Comparison of ENCODE assay signal across 1 cellular context in the genomic region with DNA sequence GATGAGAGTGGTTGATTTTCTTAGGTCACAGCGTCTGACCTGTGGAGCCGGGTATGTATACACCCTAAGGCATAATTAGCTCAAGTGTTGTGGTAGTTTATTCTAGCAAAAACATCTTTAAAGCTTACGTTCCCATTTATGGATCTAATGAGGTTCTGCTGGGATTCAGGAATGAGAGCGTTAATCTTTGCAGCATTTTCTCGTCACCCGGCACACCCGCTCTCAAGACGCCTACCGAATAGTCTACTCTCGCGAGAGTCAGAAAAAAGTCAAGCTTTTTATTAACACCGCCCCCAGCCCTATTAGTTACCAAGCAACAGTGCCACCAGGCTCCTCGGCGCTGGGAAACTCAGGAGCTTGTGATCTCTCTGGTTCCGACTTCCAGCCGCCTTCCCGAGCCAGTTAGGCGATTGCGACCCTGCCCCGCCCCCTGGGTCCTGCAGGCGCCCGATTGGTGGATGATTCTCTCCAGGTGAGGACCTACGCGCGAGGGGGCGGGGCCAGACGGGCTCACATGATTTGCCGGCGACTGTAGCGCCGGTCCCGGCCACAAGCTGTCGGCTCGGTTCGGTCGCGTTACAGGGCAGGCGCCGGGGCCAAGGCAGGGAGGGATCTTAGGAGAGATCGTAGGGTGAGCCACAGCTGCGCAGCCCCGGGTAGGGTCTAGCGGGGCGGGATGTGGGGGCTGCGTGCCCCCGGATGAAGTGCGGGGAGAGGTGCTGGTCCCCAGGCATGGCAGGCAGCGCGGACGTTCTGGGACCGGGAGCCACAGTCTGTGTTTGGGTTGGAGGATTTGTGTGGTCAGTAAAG.
A peak's percentile ranks its signal among the peaks of the same experiment; 100 is the strongest.
TF ChIP-seq lines count a peak whose summit lies in the region.

TSS of gene PFKFB2 (plus strand) at position 540 of the 810 bp plus-strand sequence. CDS start 1,443 bp downstream, outside the sequence.

TF ChIP-seq in K562, 482 proteins besides CTCF, POLR2A, EP300 and RAD21 (continued from another document and continues in another):
- TF ChIP-seq, protein P1, sequence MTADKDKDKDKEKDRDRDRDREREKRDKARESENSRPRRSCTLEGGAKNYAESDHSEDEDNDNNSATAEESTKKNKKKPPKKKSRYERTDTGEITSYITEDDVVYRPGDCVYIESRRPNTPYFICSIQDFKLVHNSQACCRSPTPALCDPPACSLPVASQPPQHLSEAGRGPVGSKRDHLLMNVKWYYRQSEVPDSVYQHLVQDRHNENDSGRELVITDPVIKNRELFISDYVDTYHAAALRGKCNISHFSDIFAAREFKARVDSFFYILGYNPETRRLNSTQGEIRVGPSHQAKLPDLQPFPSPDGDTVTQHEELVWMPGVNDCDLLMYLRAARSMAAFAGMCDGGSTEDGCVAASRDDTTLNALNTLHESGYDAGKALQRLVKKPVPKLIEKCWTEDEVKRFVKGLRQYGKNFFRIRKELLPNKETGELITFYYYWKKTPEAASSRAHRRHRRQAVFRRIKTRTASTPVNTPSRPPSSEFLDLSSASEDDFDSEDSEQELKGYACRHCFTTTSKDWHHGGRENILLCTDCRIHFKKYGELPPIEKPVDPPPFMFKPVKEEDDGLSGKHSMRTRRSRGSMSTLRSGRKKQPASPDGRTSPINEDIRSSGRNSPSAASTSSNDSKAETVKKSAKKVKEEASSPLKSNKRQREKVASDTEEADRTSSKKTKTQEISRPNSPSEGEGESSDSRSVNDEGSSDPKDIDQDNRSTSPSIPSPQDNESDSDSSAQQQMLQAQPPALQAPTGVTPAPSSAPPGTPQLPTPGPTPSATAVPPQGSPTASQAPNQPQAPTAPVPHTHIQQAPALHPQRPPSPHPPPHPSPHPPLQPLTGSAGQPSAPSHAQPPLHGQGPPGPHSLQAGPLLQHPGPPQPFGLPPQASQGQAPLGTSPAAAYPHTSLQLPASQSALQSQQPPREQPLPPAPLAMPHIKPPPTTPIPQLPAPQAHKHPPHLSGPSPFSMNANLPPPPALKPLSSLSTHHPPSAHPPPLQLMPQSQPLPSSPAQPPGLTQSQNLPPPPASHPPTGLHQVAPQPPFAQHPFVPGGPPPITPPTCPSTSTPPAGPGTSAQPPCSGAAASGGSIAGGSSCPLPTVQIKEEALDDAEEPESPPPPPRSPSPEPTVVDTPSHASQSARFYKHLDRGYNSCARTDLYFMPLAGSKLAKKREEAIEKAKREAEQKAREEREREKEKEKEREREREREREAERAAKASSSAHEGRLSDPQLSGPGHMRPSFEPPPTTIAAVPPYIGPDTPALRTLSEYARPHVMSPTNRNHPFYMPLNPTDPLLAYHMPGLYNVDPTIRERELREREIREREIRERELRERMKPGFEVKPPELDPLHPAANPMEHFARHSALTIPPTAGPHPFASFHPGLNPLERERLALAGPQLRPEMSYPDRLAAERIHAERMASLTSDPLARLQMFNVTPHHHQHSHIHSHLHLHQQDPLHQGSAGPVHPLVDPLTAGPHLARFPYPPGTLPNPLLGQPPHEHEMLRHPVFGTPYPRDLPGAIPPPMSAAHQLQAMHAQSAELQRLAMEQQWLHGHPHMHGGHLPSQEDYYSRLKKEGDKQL (CRISPR knock-in tag; IDR thresholded peaks at IDR 0.05; ENCODE audit: borderline replicate concordance) = 0 out of 2 replicates have a peak, but pooled peaks have one; percentile 87
- TF ChIP-seq, protein P2, sequence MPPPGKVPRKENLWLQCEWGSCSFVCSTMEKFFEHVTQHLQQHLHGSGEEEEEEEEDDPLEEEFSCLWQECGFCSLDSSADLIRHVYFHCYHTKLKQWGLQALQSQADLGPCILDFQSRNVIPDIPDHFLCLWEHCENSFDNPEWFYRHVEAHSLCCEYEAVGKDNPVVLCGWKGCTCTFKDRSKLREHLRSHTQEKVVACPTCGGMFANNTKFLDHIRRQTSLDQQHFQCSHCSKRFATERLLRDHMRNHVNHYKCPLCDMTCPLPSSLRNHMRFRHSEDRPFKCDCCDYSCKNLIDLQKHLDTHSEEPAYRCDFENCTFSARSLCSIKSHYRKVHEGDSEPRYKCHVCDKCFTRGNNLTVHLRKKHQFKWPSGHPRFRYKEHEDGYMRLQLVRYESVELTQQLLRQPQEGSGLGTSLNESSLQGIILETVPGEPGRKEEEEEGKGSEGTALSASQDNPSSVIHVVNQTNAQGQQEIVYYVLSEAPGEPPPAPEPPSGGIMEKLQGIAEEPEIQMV (tag; conservative IDR thresholded peaks at IDR 0.05; ENCODE audit: low read depth) = peak; percentile 65; the same call in 1 of the 2 replicates
- TF ChIP-seq RFX1 (IDR thresholded peaks at IDR 0.05) = peak; percentile 96
- 0 out of 3 replicates have a peak, but pooled peaks of 1 of the 2 experiments have one; percentile 44 for TF ChIP-seq CBX3 (IDR thresholded peaks at IDR 0.05; ENCODE audit: borderline replicate concordance in 1 of 2, low read length in 2 of 2)
- TF ChIP-seq SMAD1 (IDR thresholded peaks at IDR 0.05; ENCODE audit: low read depth, low read length, partially characterized antibody) = peak; percentile 53
- TF ChIP-seq ZNF445 (CRISPR knock-in tag; IDR thresholded peaks at IDR 0.05; ENCODE audit: low read depth) = no peak
- TF ChIP-seq E4F1 (CRISPR knock-in tag; IDR thresholded peaks at IDR 0.05; ENCODE audit: borderline replicate concordance) = no peak
- no peak for TF ChIP-seq ZNF408 (CRISPR knock-in tag; IDR thresholded peaks at IDR 0.05; ENCODE audit: low read depth)
- TF ChIP-seq NCOA1 (IDR thresholded peaks at IDR 0.05; ENCODE audit: low read depth) = peak; percentile 56; the same call in 1 of the 2 replicates
- TF ChIP-seq MXI1 (IDR thresholded peaks at IDR 0.05; ENCODE audit: low read depth, low read length) = peak; percentile 94
- TF ChIP-seq IRF9 (tag; IDR thresholded peaks at IDR 0.05) = no peak
- TF ChIP-seq BMI1 (IDR thresholded peaks at IDR 0.05; ENCODE audit: low read length) = no peak
- TF ChIP-seq ZBED1 (IDR thresholded peaks at IDR 0.05) = peak; percentile 22; the same call in 1 of the 2 replicates
- no peak for TF ChIP-seq HDGF (IDR thresholded peaks at IDR 0.05)
- TF ChIP-seq ZNF146 (CRISPR knock-in tag; IDR thresholded peaks at IDR 0.05; ENCODE audit: unreplicated experiment) = no peak
- peak; percentile 22; the same call in 1 of the 2 replicates for TF ChIP-seq SREBF1 (IDR thresholded peaks at IDR 0.05; ENCODE audit: borderline replicate concordance, low read depth, low read length)
- peak; percentile 59; the same call in 1 of the 2 replicates for TF ChIP-seq KLF1 (tag; IDR thresholded peaks at IDR 0.05)
- 0 out of 2 replicates have a peak, but pooled peaks have one; percentile 9 for TF ChIP-seq ZNF583 (CRISPR knock-in tag; IDR thresholded peaks at IDR 0.05)
- peak; percentile 93 for TF ChIP-seq ARHGAP35 (IDR thresholded peaks at IDR 0.05; ENCODE audit: partially characterized antibody)
- TF ChIP-seq GTF2E2 (tag; IDR thresholded peaks at IDR 0.05) = peak; percentile 66; the same call in 1 of the 2 replicates
- TF ChIP-seq RBM39 (optimal IDR thresholded peaks at IDR 0.05; ENCODE audit: low read depth, low read length) = peak; percentile 63
- TF ChIP-seq, protein P3, sequence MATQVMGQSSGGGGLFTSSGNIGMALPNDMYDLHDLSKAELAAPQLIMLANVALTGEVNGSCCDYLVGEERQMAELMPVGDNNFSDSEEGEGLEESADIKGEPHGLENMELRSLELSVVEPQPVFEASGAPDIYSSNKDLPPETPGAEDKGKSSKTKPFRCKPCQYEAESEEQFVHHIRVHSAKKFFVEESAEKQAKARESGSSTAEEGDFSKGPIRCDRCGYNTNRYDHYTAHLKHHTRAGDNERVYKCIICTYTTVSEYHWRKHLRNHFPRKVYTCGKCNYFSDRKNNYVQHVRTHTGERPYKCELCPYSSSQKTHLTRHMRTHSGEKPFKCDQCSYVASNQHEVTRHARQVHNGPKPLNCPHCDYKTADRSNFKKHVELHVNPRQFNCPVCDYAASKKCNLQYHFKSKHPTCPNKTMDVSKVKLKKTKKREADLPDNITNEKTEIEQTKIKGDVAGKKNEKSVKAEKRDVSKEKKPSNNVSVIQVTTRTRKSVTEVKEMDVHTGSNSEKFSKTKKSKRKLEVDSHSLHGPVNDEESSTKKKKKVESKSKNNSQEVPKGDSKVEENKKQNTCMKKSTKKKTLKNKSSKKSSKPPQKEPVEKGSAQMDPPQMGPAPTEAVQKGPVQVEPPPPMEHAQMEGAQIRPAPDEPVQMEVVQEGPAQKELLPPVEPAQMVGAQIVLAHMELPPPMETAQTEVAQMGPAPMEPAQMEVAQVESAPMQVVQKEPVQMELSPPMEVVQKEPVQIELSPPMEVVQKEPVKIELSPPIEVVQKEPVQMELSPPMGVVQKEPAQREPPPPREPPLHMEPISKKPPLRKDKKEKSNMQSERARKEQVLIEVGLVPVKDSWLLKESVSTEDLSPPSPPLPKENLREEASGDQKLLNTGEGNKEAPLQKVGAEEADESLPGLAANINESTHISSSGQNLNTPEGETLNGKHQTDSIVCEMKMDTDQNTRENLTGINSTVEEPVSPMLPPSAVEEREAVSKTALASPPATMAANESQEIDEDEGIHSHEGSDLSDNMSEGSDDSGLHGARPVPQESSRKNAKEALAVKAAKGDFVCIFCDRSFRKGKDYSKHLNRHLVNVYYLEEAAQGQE (CRISPR knock-in tag; IDR thresholded peaks at IDR 0.05; ENCODE audit: low read depth) = peak; percentile 73; the same call in 1 of the 2 replicates
- TF ChIP-seq SNRNP70 (optimal IDR thresholded peaks at IDR 0.05; ENCODE audit: low read depth, low read length) = no peak
- no peak for TF ChIP-seq TEAD2 (tag; IDR thresholded peaks at IDR 0.05)
- TF ChIP-seq BCLAF1 (IDR thresholded peaks at IDR 0.05; ENCODE audit: borderline replicate concordance in 1 of 2, control insufficient read depth in 1 of 2, low read depth in 2 of 2, low read length in 1 of 2) = no peak; a peak in 1 of 4 replicates
- no peak for TF ChIP-seq MECOM (CRISPR knock-in tag; IDR thresholded peaks at IDR 0.05)
- TF ChIP-seq KAT2B (IDR thresholded peaks at IDR 0.05; ENCODE audit: low read depth, low read length) = no peak
- TF ChIP-seq NCOA4 (IDR thresholded peaks at IDR 0.05; ENCODE audit: partially characterized antibody) = no peak
- TF ChIP-seq NFRKB (IDR thresholded peaks at IDR 0.05; ENCODE audit: low read depth) = peak; percentile 58; the same call in 1 of the 2 replicates
- TF ChIP-seq RBM22 (IDR thresholded peaks at IDR 0.05; ENCODE audit: low read depth, low read length, poor library complexity, severe bottlenecking) = no peak
- no peak for TF ChIP-seq ZNF24 (IDR thresholded peaks at IDR 0.05)
- no peak for TF ChIP-seq ZNF347 (CRISPR knock-in tag; IDR thresholded peaks at IDR 0.05; ENCODE audit: low read depth)
- TF ChIP-seq SMAD4 (CRISPR knock-in tag; conservative IDR thresholded peaks at IDR 0.05) = peak; percentile 93
- peak; percentile 88 for TF ChIP-seq TOE1 (IDR thresholded peaks at IDR 0.05; ENCODE audit: borderline replicate concordance)
- no peak for TF ChIP-seq TOE1 (CRISPR knock-in tag; IDR thresholded peaks at IDR 0.05; ENCODE audit: borderline replicate concordance, low read depth)
- TF ChIP-seq ZFX (CRISPR knock-in tag; IDR thresholded peaks at IDR 0.05) = peak; percentile 70
- no peak for TF ChIP-seq NFIX (CRISPR knock-in tag; IDR thresholded peaks at IDR 0.05; ENCODE audit: low read depth)
- TF ChIP-seq FOXM1 (IDR thresholded peaks at IDR 0.05; ENCODE audit: low read depth) = peak; percentile 4; the same call in 1 of the 2 replicates
- 0 out of 2 replicates have a peak, but pooled peaks have one; percentile 78 for TF ChIP-seq FOXM1 (CRISPR knock-in tag; IDR thresholded peaks at IDR 0.05; ENCODE audit: low read depth)
- TF ChIP-seq HMBOX1 (IDR thresholded peaks at IDR 0.05) = peak; percentile 74; the same call in 1 of the 2 replicates
